ENCODE assay signal across 9 cellular contexts in the genomic region with DNA sequence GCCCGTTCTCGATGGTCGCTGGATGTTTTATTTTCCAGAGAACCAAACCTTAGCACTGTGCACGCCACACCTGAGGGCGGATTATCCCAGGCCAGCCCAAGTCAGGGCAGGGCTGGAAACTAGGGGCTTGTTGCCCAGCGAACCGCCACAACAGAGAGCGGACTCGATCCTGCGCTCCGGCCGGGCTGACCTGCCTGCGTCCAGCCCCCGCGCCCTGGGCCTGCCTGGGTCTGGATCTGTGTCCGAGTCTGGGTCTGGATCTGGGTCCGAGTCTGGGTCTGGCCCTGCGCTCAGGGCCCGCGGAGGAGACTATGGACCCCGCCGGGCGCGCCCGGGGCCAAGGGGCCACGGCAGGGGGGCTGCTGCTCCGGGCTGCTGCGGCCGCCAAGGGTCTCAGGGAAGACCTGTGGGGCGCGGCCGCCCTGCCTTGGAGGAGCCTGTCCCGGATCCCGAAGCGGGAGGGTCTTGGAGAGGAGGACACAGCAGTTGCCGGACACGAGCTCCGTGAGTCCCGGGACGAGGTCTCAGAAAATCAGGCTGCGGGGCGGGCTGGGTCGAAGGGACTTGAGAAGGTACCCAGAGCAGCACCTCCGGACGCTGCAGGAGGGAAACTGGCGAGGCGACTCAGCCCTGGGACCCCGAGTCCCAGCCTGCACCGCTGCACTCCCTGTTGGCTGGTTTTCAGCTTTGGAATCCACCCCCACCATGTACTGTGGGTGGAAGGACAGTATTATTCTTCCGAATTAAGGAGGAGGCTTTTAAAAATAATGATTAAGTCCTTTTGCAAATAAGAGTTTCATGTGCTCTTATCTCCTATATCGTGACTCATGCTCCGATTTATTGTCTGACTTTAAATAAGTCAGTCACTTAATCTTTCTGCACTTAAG. TPM values are rescaled to one million over a fixed set of nuclear protein-coding genes. Genes with fewer than 3 reads are reported as not detected.
DNase-seq lines count a peak whose midpoint lies in the region; ATAC-seq and TF ChIP-seq lines count a peak whose summit lies in the region.
"Had no signal": no experiment of that assay in that cellular context is flagged by ENCODE, and none has a peak within 500 bp of the region (broad histone marks: within the 10 kb centered on the region; RNA-seq: fewer than 3 reads in every experiment).

ANKDD1B (plus strand) TSS at position 130 of the 887 bp plus-strand sequence; CDS start at position 312, 182 bp downstream.

- peaks cover 15% of the 10 kb centered on the region for H3K27me3 Mint-ChIP-seq in CD4-positive, alpha-beta T cell

- H3K27me3 ChIP-seq in left ventricle myocardium inferior (ENCODE audit: low read depth) = no peaks in the 10 kb centered on the region
- peaks cover 18% of the 10 kb centered on the region for H3K27me3 ChIP-seq in CD4-positive, alpha-beta T cell (ENCODE audit: control insufficient read depth, insufficient read depth, low read length)

- H3K27ac Mint-ChIP-seq in CD4-positive, alpha-beta T cell = no peak within 1 kb of the TSS
- H3K27ac Mint-ChIP-seq: T-cell had no signal

- peaks cover 6% of the 10 kb centered on the region for H3K4me1 Mint-ChIP-seq in CD4-positive, alpha-beta T cell (ENCODE audit: low read depth)

- TF ChIP-seq CTCF in left ventricle myocardium inferior (IDR thresholded peaks at IDR 0.05; ENCODE audit: borderline replicate concordance) = no peak
- no peak for TF ChIP-seq CTCF in CD4-positive, alpha-beta T cell (IDR thresholded peaks at IDR 0.05)

- H3K4me1 ChIP-seq in left ventricle myocardium inferior = peaks cover 15% of the 10 kb centered on the region

- H3K36me3 Mint-ChIP-seq in CD4-positive, alpha-beta T cell (ENCODE audit: low read depth) = no peaks in the 10 kb centered on the region

- POLR2A ChIA-PET in CD4-positive, alpha-beta T cell (lab: Charles Lee) = no interaction called here

- ATAC-seq in CD4-positive, alpha-beta T cell (ENCODE audit: poor library complexity) = no peak
- ATAC-seq: T-cell had no signal

- H3K4me3 Mint-ChIP-seq in CD4-positive, alpha-beta T cell = no peak within 1 kb of the TSS

- DNase-seq in DMS53 (lab: John Stamatoyannopoulos, UW) = peak; percentile 65
- DNase-seq in DMS53 treated with DMSO at 0.1 percent for 48 hours (lab: John Stamatoyannopoulos, UW; ENCODE audit: unreplicated experiment) = no peak
- peak; percentile 58 for DNase-seq in activated CD8-positive, alpha-beta memory T cell treated with anti-CD3 and anti-CD28 coated beads, Interleukin-2, amount 50 U/mL, for 48 hours
- DNase-seq in left ventricle myocardium inferior = no peak
- peak in 7 of 10 donors; percentile 12 to 82 (median 33) for DNase-seq in posterior cingulate gyrus
- no peak for DNase-seq in GOT3 (lab: John Stamatoyannopoulos, UW)
- DNase-seq in effector CD8-positive, alpha-beta T cell (lab: John Stamatoyannopoulos, UW) = no peak
- no peak for DNase-seq in CD4-positive, alpha-beta T cell

- H3K4me3 ChIP-seq in left ventricle myocardium inferior = peak within 1 kb of the TSS; percentile 63

- CTCF ChIA-PET in CD4-positive, alpha-beta T cell (lab: Charles Lee) = no interaction called here

- H3K9me3 Mint-ChIP-seq in CD4-positive, alpha-beta T cell = no peaks in the 10 kb centered on the region
- H3K9me3 Mint-ChIP-seq: T-cell had no signal

- no peaks in the 10 kb centered on the region for H3K36me3 ChIP-seq in left ventricle myocardium inferior

- no peaks in the 10 kb centered on the region for H3K9me3 ChIP-seq in left ventricle myocardium inferior (replicated peaks)
- no peaks in the 10 kb centered on the region for H3K9me3 ChIP-seq in CD4-positive, alpha-beta T cell (ENCODE audit: control insufficient read depth, low read length)

- intact Hi-C loops in left ventricle myocardium inferior (cut with micrococcal nuclease) = no loop called here
- intact Hi-C loops in posterior cingulate gyrus (cut with DNase I) = no loop called here
- intact Hi-C loops in CD4-positive, alpha-beta T cell (cut with DNase I, micrococcal nuclease) = no loop called here

- H3K27ac ChIP-seq in left ventricle myocardium inferior (replicated peaks) = no peak within 1 kb of the TSS
- no peak within 1 kb of the TSS for H3K27ac ChIP-seq in CD4-positive, alpha-beta T cell (ENCODE audit: low read depth, low read length)

RNA-seq across cellular contexts. Expression of gene ANKDD1B, which starts in this region (rescaled TPM):
- 0.27 TPM for total RNA-seq in left ventricle myocardium inferior
- under 1 TPM in 1 of 2 experiments, not detected in 1; 0.30 TPM for total RNA-seq in CD4-positive, alpha-beta T cell

Comparison
In these comparisons a context has a peak if more than half of its experiments do, and no peak if none do; other contexts are left out.
1. DNase-seq: peak in DMS53 (single experiment), activated CD8-positive, alpha-beta memory T cell treated with anti-CD3 and anti-CD28 coated beads, Interleukin-2, amount 50 U/mL, for 48 hours (single experiment) and posterior cingulate gyrus (7 of 10); none in DMS53 treated with DMSO at 0.1 percent for 48 hours (single experiment), left ventricle myocardium inferior (single experiment), GOT3 (single experiment), effector CD8-positive, alpha-beta T cell (single experiment) and CD4-positive, alpha-beta T cell (0 of 10).